ENCODE assay signal across 10 cellular contexts in genomic region chr2:109351164-109351756, GRCh38.
DNase-seq lines count a peak whose midpoint lies in the region; ATAC-seq and TF ChIP-seq lines count a peak whose summit lies in the region.
"Had no signal": no experiment of that assay in that cellular context is flagged by ENCODE, and none has a peak within 500 bp of the region (broad histone marks: within the 10 kb centered on the region; RNA-seq: fewer than 3 reads in every experiment).

No MANE protein-coding gene starts in this region.

- peak overlapping the region in 1 of 2 donors; percentile 5 for H3K27ac ChIP-seq in left lung
- no peak overlapping the region for H3K27ac ChIP-seq in CD4-positive, alpha-beta memory T cell (ENCODE audit: low read depth, low read length)
- H3K27ac ChIP-seq: cardiac muscle cell had no signal

- H3K9me3 Mint-ChIP-seq in HFFc6: peaks cover 8% of the 10 kb centered on the region; the same call in 1 of the 2 replicates
- no peaks in the 10 kb centered on the region for H3K9me3 Mint-ChIP-seq in CD4-positive, alpha-beta memory T cell

- H3K36me3 ChIP-seq in left lung: no peaks in the 10 kb centered on the region
- no peaks in the 10 kb centered on the region for H3K36me3 ChIP-seq in CD4-positive, alpha-beta memory T cell (ENCODE audit: insufficient read depth, low read length)
- H3K36me3 ChIP-seq: cardiac muscle cell had no signal

- no peak for TF ChIP-seq CTCF in HFFc6 (IDR thresholded peaks at IDR 0.05)
- no peak for TF ChIP-seq CTCF in astrocyte of the cerebellum (IDR thresholded peaks at IDR 0.05; ENCODE audit: low read depth, low read length, missing control alignments)
- TF ChIP-seq CTCF in left lung (IDR thresholded peaks at IDR 0.05): no peak

- H3K4me3 Mint-ChIP-seq in HFFc6: peak overlapping the region; percentile 5; the same call in 1 of the 2 replicates
- H3K4me3 Mint-ChIP-seq in CD4-positive, alpha-beta memory T cell: no peak overlapping the region
- H3K4me3 Mint-ChIP-seq: nephron had no signal

- peak overlapping the region; percentile 44; the same call in 1 of the 2 replicates for H3K27ac Mint-ChIP-seq in HFFc6
- H3K27ac Mint-ChIP-seq in CD4-positive, alpha-beta memory T cell: peak overlapping the region in 2 of 7 donors; percentile 24 to 42

- peak; percentile 86 for ATAC-seq in left lung

- no peaks in the 10 kb centered on the region for H3K9me3 ChIP-seq in left lung
- no peaks in the 10 kb centered on the region for H3K9me3 ChIP-seq in CD4-positive, alpha-beta memory T cell (ENCODE audit: control insufficient read depth in 1 of 2, low read length in 2 of 2)

- in situ Hi-C loops in astrocyte of the cerebellum (cut with HindIII; ENCODE audit: low sequenced_read_pairs): no loop called here

- H3K4me3 ChIP-seq in astrocyte of the cerebellum (ENCODE audit: low read depth, low read length) (no peak overlapping the region), left lung (no peak overlapping the region)
- no peak overlapping the region for H3K4me3 ChIP-seq in CD4-positive, alpha-beta memory T cell (ENCODE audit: low read length in 2 of 2)
- H3K4me3 ChIP-seq: cardiac muscle cell had no signal

- peaks cover 19% of the 10 kb centered on the region; the same call in 1 of the 2 replicates for H3K36me3 Mint-ChIP-seq in HFFc6 (ENCODE audit: low read depth)
- H3K36me3 Mint-ChIP-seq in CD4-positive, alpha-beta memory T cell: no peaks in the 10 kb centered on the region

- peaks cover 23% of the 10 kb centered on the region for H3K4me1 Mint-ChIP-seq in HFFc6 (ENCODE audit: low read depth)
- H3K4me1 Mint-ChIP-seq in CD4-positive, alpha-beta memory T cell: peaks cover 17 to 48% (median 33%) of the 10 kb centered on the region in 4 donors

- H3K27me3 Mint-ChIP-seq in HFFc6 (ENCODE audit: insufficient read depth): no peaks in the 10 kb centered on the region
- H3K27me3 Mint-ChIP-seq in CD4-positive, alpha-beta memory T cell: no peaks in the 10 kb centered on the region

- intact Hi-C loops in left lung (cut with DNase I): no loop called here
- intact Hi-C loops in CD4-positive, alpha-beta memory T cell (cut with micrococcal nuclease): no loop called here
- intact Hi-C loops in posterior vena cava (cut with DNase I): no loop called here

- POLR2A ChIA-PET in CD4-positive, alpha-beta memory T cell (lab: Charles Lee; ENCODE audit: partially characterized antibody): interaction anchor here (1.4 kb wide), 1 partner anchor 19 kb away, joined by 4 read pairs; no protein-coding TSS in a partner anchor

- CTCF ChIA-PET in CD4-positive, alpha-beta memory T cell (lab: Charles Lee; ENCODE audit: partially characterized antibody): interaction anchor here (0.8 kb wide), 2 partner anchors 101 to 159 kb away, joined by 3 to 4 read pairs; no protein-coding TSS in a partner anchor

- peak; percentile 91 for DNase-seq in AG08395 (ENCODE audit: low spot score)
- DNase-seq in HFFc6: peak; percentile 73
- peak; percentile 62 for DNase-seq in astrocyte of the cerebellum (ENCODE audit: low read depth)
- DNase-seq in left lung: peak; percentile 60 to 84
- no peak for DNase-seq in SIG-M5 treated with dmso at 0.1 percent for 504 hours (lab: John Stamatoyannopoulos, UW; ENCODE audit: unreplicated experiment)
- no peak for DNase-seq in germinal center (ENCODE audit: low spot score)
- DNase-seq in CD4-positive, alpha-beta memory T cell: no peak
- DNase-seq in posterior vena cava (ENCODE audit: low spot score): no peak

- H3K27me3 ChIP-seq in left lung: no peaks in the 10 kb centered on the region
- H3K27me3 ChIP-seq in CD4-positive, alpha-beta memory T cell (ENCODE audit: insufficient read depth, low read length): no peaks in the 10 kb centered on the region
- H3K27me3 ChIP-seq: cardiac muscle cell had no signal

- H3K4me1 ChIP-seq in left lung: peaks cover 10 to 36% of the 10 kb centered on the region in 2 donors
- H3K4me1 ChIP-seq in CD4-positive, alpha-beta memory T cell (ENCODE audit: insufficient read depth, low read length): peaks cover 44% of the 10 kb centered on the region

Comparison
In these comparisons a context has a peak if more than half of its experiments do, and no peak if none do; other contexts are left out.
1. DNase-seq: peak in AG08395 (single experiment), HFFc6 (single experiment), astrocyte of the cerebellum (single experiment) and left lung (2 of 2); none in SIG-M5 treated with dmso at 0.1 percent for 504 hours (single experiment), germinal center (single experiment), CD4-positive, alpha-beta memory T cell (0 of 5) and posterior vena cava (single experiment).